ENCODE assay signal across 33 cellular contexts in the genomic region with DNA sequence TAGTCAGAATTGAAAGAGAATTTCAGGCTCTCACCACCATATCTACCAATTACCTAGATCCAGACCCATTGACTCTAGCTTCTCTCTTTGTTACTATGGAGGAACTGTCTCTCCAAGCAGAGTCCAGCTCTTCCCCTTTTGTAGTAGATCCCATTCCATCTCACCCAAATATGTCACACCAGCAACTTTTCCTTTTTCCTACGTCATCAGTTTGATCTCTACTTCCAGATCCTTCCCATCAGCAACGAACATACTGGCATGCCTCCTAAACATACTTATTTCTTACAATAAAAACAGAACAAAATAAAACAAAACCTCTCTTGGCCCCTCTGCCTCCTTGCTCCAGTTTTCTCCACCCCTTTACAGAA. TPM values are rescaled to one million over a fixed set of nuclear protein-coding genes. Genes with fewer than 3 reads are reported as not detected.
"Had no signal": no experiment of that assay in that cellular context is flagged by ENCODE, and none has a peak within 500 bp of the region (broad histone marks: within the 10 kb centered on the region; RNA-seq: fewer than 3 reads in every experiment).

No MANE protein-coding gene starts in this region.

- H3K4me3 ChIP-seq: ascending aorta, cardiac muscle cell had no signal

- DNase-seq: activated B cell treated with CpG ODN at 0.5 μM for 24 hours; activated CD4-positive, alpha-beta memory T cell treated with anti-CD3 and anti-CD28 coated beads for 36 hours; activated CD4-positive, alpha-beta T cell treated with anti-CD3 and anti-CD28 coated beads for 4 hours; activated CD4-positive, alpha-beta T cell treated with anti-CD3 and anti-CD28 coated beads, Interleukin-2, amount 10 ng/mL, durations not matched to agents 24 days and 14 days; activated CD4-positive, alpha-beta T cell treated with anti-CD3 and anti-CD28 coated beads, Interleukin-2, amount 50 U/mL, for 1 hour; activated CD4-positive, alpha-beta T cell treated with anti-CD3 and anti-CD28 coated beads, Interleukin-2, amount 50 U/mL, for 4 hours; activated CD4-positive, CD25-positive, alpha-beta regulatory T cell treated with anti-CD3 and anti-CD28 coated beads, Interleukin-2, amount 50 U/mL, for 72 hours; activated CD8-positive, alpha-beta memory T cell treated with anti-CD3 and anti-CD28 coated beads, Interleukin-2, amount 50 U/mL, for 4 hours; activated CD8-positive, alpha-beta T cell treated with anti-CD3 and anti-CD28 coated beads for 36 hours; activated gamma-delta T cell; activated naive CD4-positive, alpha-beta T cell treated with anti-CD3 and anti-CD28 coated beads, Interleukin-2, amount 10 ng/mL, durations not matched to agents 7 days and 5 days; activated naive CD4-positive, alpha-beta T cell treated with Interleukin-2 at 50 U/mL for 16 hours; activated naive CD8-positive, alpha-beta T cell treated with anti-CD3 and anti-CD28 coated beads, Interleukin-2, amount 10 ng/mL, durations not matched to agents 7 days and 5 days; activated naive CD8-positive, alpha-beta T cell treated with anti-CD3 and anti-CD28 coated beads, Interleukin-2, amount 50 U/mL, for 24 hours; activated T-cell treated with anti-CD3 and anti-CD28 coated beads for 4 hours; activated T-cell treated with anti-CD3 and anti-CD28 coated beads, Interleukin-2, amount 50 U/mL, for 1 hour; activated T-cell treated with anti-CD3 and anti-CD28 coated beads, Interleukin-2, amount 50 U/mL, for 4 hours; activated T-cell treated with anti-CD3 and anti-CD28 coated beads, Interleukin-2, amount 50 U/mL, for 72 hours; anterior cingulate cortex; central memory CD4-positive, alpha-beta T cell; T-helper 1 cell; T-helper 2 cell; T-helper 9 cell had no signal

- H3K9me3 ChIP-seq: ascending aorta had no signal

- H3K27me3 ChIP-seq: ascending aorta, cardiac muscle cell had no signal

- H3K27ac ChIP-seq: ascending aorta, cardiac muscle cell, VCaP had no signal

- H3K36me3 ChIP-seq: ascending aorta, cardiac muscle cell had no signal

- ATAC-seq: activated CD8-positive, alpha-beta T cell treated with anti-CD3 and anti-CD28 coated beads for 36 hours; activated naive CD8-positive, alpha-beta T cell treated with anti-CD3 and anti-CD28 coated beads, Interleukin-2, amount 50 U/mL, for 24 hours; activated T-cell treated with anti-CD3 and anti-CD28 coated beads, Interleukin-2, amount 50 U/mL, for 4 hours; activated T-cell treated with anti-CD3 and anti-CD28 coated beads, Interleukin-2, amount 50 U/mL, for 72 hours; activated T-helper 17 cell treated with anti-CD3 and anti-CD28 coated beads, Interleukin-2, amount 50 U/mL, for 72 hours had no signal

- FAIRE-seq: bronchial epithelial cell, colon, TTC549 had no signal

RNA-seq across cellular contexts. Expression of gene OPN1SW, which starts 42.3 kb away (rescaled TPM):
- total RNA-seq: activated B cell treated with CpG ODN at 0.5 μM for 24 hours; activated CD4-positive, alpha-beta memory T cell treated with anti-CD3 and anti-CD28 coated beads for 36 hours; activated CD4-positive, alpha-beta T cell treated with anti-CD3 and anti-CD28 coated beads, Interleukin-2, amount 10 ng/mL, durations not matched to agents 24 days and 14 days; activated CD8-positive, alpha-beta memory T cell treated with anti-CD3 and anti-CD28 coated beads for 36 hours; activated CD8-positive, alpha-beta T cell treated with anti-CD3 and anti-CD28 coated beads for 36 hours; activated naive CD8-positive, alpha-beta T cell treated with anti-CD3 and anti-CD28 coated beads, Interleukin-2, amount 10 ng/mL, durations not matched to agents 7 days and 5 days; activated T-cell treated with anti-CD3 and anti-CD28 coated beads, Interleukin-2, amount 50 U/mL, for 4 hours; activated T-cell treated with anti-CD3 and anti-CD28 coated beads, Interleukin-2, amount 50 U/mL, for 72 hours; activated T-helper 1 cell treated with anti-CD3 and anti-CD28 coated beads, Interleukin-12 subunit alpha, Interleukin-12 subunit beta, Interleukin-2, Interleukin-4 antibody, amounts not matched to agents 30 ng/mL and 10 ng/mL and 1 ng/mL, durations not matched to agents 14 hours and 24 hours and 36 hours; activated T-helper 17 cell treated with anti-CD3 and anti-CD28 coated beads, Interleukin-2, amount 50 U/mL, for 72 hours; ascending aorta; bronchial epithelial cell; cardiac muscle cell had no signal
- polyA plus RNA-seq: adipose tissue had no signal
